In genomic region chr15:61226313-61227250, GRCh38 we compare ENCODE assay signal across 2 cellular contexts.
TF ChIP-seq lines count a peak whose summit lies in the region.

No MANE protein-coding gene starts in this region.

TF ChIP-seq in endothelial cell of umbilical vein, 7 proteins besides CTCF, POLR2A, EP300 and RAD21 (continued from another document):
- no peak for TF ChIP-seq FOS (IDR thresholded peaks at IDR 0.05; ENCODE audit: borderline replicate concordance, insufficient read depth, low read length)
- TF ChIP-seq POLR2AphosphoS5 (IDR thresholded peaks at IDR 0.05; ENCODE audit: insufficient read depth, low read depth, low read length): no peak
TF ChIP-seq in endothelial cell of umbilical vein: peak in this region for 0.

TF ChIP-seq in neural cell, 6 proteins besides CTCF, POLR2A, EP300 and RAD21 (continued from another document):
- no peak for TF ChIP-seq REST (IDR thresholded peaks at IDR 0.05; ENCODE audit: borderline replicate concordance)
- TF ChIP-seq POLR2AphosphoS5 (IDR thresholded peaks at IDR 0.05): no peak
- TF ChIP-seq TAF1 (IDR thresholded peaks at IDR 0.05; ENCODE audit: low read depth): no peak
- no peak for TF ChIP-seq SMC3 (conservative IDR thresholded peaks at IDR 0.05; ENCODE audit: poor library complexity)
